1 cellular context compared by ENCODE assay signal in genomic region chr2:162574615-162575452, GRCh38.
TF ChIP-seq lines count a peak whose summit lies in the region.

No MANE protein-coding gene starts in this region.

TF ChIP-seq in HepG2, 621 proteins besides CTCF, POLR2A, EP300 and RAD21 (continued from another document and continues in another):
- TF ChIP-seq ZNF503 (CRISPR knock-in tag; IDR thresholded peaks at IDR 0.05) = peak; percentile 85
- TF ChIP-seq MTF2 (CRISPR knock-in tag; IDR thresholded peaks at IDR 0.05; ENCODE audit: borderline replicate concordance) = no peak
- TF ChIP-seq PLRG1 (conservative IDR thresholded peaks at IDR 0.05) = no peak
- TF ChIP-seq MXD3 (CRISPR knock-in tag; IDR thresholded peaks at IDR 0.05) = no peak
- no peak for TF ChIP-seq ZNF382 (CRISPR knock-in tag; IDR thresholded peaks at IDR 0.05; ENCODE audit: borderline replicate concordance)
- TF ChIP-seq NCOA1 (CRISPR knock-in tag; IDR thresholded peaks at IDR 0.05) = no peak
- no peak for TF ChIP-seq NFE2 (CRISPR knock-in tag; IDR thresholded peaks at IDR 0.05)
- TF ChIP-seq THYN1 (CRISPR knock-in tag; IDR thresholded peaks at IDR 0.05; ENCODE audit: borderline replicate concordance, low read depth) = no peak
- no peak for TF ChIP-seq GABPB1 (CRISPR knock-in tag; IDR thresholded peaks at IDR 0.05)
- no peak for TF ChIP-seq PRDM4 (CRISPR knock-in tag; IDR thresholded peaks at IDR 0.05; ENCODE audit: borderline replicate concordance)
- peak; percentile 94 for TF ChIP-seq POGZ (CRISPR knock-in tag; IDR thresholded peaks at IDR 0.05)
- no peak for TF ChIP-seq GTF3A (CRISPR knock-in tag; conservative IDR thresholded peaks at IDR 0.05)
- TF ChIP-seq ZNF557 (CRISPR knock-in tag; IDR thresholded peaks at IDR 0.05) = no peak
- TF ChIP-seq ZNF496 (CRISPR knock-in tag; IDR thresholded peaks at IDR 0.05; ENCODE audit: insufficient replicate concordance) = no peak
- peak; percentile 77 for TF ChIP-seq SIX4 (CRISPR knock-in tag; IDR thresholded peaks at IDR 0.05)
- TF ChIP-seq SALL1 (CRISPR knock-in tag; IDR thresholded peaks at IDR 0.05) = peak; percentile 98
- no peak for TF ChIP-seq ARHGAP35 (CRISPR knock-in tag; IDR thresholded peaks at IDR 0.05; ENCODE audit: borderline replicate concordance)
- no peak for TF ChIP-seq ZNF770 (CRISPR knock-in tag; IDR thresholded peaks at IDR 0.05)
- TF ChIP-seq ATAD3A (CRISPR knock-in tag; IDR thresholded peaks at IDR 0.05) = no peak
- TF ChIP-seq ZSCAN5A (CRISPR knock-in tag; IDR thresholded peaks at IDR 0.05; ENCODE audit: borderline replicate concordance) = peak; percentile 69; the same call in 1 of the 2 replicates
- no peak for TF ChIP-seq ZBTB37 (CRISPR knock-in tag; IDR thresholded peaks at IDR 0.05)
- peak; percentile 73 for TF ChIP-seq ZFY (CRISPR knock-in tag; IDR thresholded peaks at IDR 0.05)
- 0 out of 2 replicates have a peak, but pooled peaks have one; percentile 67 for TF ChIP-seq ZBTB4 (CRISPR knock-in tag; IDR thresholded peaks at IDR 0.05; ENCODE audit: borderline replicate concordance)
- TF ChIP-seq ZNF230 (CRISPR knock-in tag; IDR thresholded peaks at IDR 0.05) = peak; percentile 93
- TF ChIP-seq ZNF280D (CRISPR knock-in tag; IDR thresholded peaks at IDR 0.05) = no peak; the same call in 1 of the 2 replicates
- peak; percentile 99 for TF ChIP-seq ASH2L (IDR thresholded peaks at IDR 0.05; ENCODE audit: insufficient read length, low read depth, low read length)
- no peak for TF ChIP-seq CENPT (CRISPR knock-in tag; IDR thresholded peaks at IDR 0.05; ENCODE audit: low read depth)
- TF ChIP-seq ZNF136 (CRISPR knock-in tag; IDR thresholded peaks at IDR 0.05; ENCODE audit: low read depth) = peak; percentile 70; the same call in 1 of the 2 replicates
- TF ChIP-seq ZNF33A (CRISPR knock-in tag; IDR thresholded peaks at IDR 0.05; ENCODE audit: borderline replicate concordance) = no peak
- no peak for TF ChIP-seq ZNF549 (CRISPR knock-in tag; IDR thresholded peaks at IDR 0.05)
- no peak for TF ChIP-seq FIP1L1 (IDR thresholded peaks at IDR 0.05; ENCODE audit: borderline replicate concordance, insufficient read depth, low read depth, low read length)
- TF ChIP-seq USF2 (IDR thresholded peaks at IDR 0.05; ENCODE audit: low read depth, low read length) = 0 out of 2 replicates have a peak, but pooled peaks have one; percentile 11
- TF ChIP-seq USF2 (CRISPR knock-in tag; IDR thresholded peaks at IDR 0.05; ENCODE audit: borderline replicate concordance) = peak; percentile 28; the same call in 1 of the 2 replicates
- TF ChIP-seq SCMH1 (CRISPR knock-in tag; IDR thresholded peaks at IDR 0.05; ENCODE audit: borderline replicate concordance) = no peak
- TF ChIP-seq ZNF350 (CRISPR knock-in tag; IDR thresholded peaks at IDR 0.05; ENCODE audit: borderline replicate concordance, low read depth) = peak; percentile 11; the same call in 1 of the 2 replicates
- peak; percentile 95 for TF ChIP-seq ZBTB26 (CRISPR knock-in tag; IDR thresholded peaks at IDR 0.05; ENCODE audit: borderline replicate concordance)
- TF ChIP-seq ZKSCAN1 (IDR thresholded peaks at IDR 0.05; ENCODE audit: low read length) = no peak
- peak; percentile 81; the same call in 1 of the 2 replicates for TF ChIP-seq RCOR2 (CRISPR knock-in tag; IDR thresholded peaks at IDR 0.05)
- peak; percentile 94 for TF ChIP-seq LCORL (IDR thresholded peaks at IDR 0.05)
- peak; percentile 69; the same call in 1 of the 2 replicates for TF ChIP-seq LCORL (CRISPR knock-in tag; IDR thresholded peaks at IDR 0.05)
